In genomic region chr4:127832585-127832984, GRCh38 we compare ENCODE assay signal across 1 cellular context.
TF ChIP-seq lines count a peak whose summit lies in the region.

No MANE protein-coding gene starts in this region.

TF ChIP-seq in GM12878, 131 proteins besides CTCF, POLR2A, EP300 and RAD21 (continued from another document):
- TF ChIP-seq IRF3 (IDR thresholded peaks at IDR 0.05) (no peak), CUX1 (IDR thresholded peaks at IDR 0.05; ENCODE audit: insufficient replicate concordance, low read depth, low read length) (peak; percentile 33), IKZF2 (IDR thresholded peaks at IDR 0.05) (peak in 1 of 2 experiments; percentile 44; a peak in 2 of 4 replicates), RUNX3 (IDR thresholded peaks at IDR 0.05; ENCODE audit: low read length) (peak; percentile 15; the same call in 1 of the 2 replicates), NFXL1 (IDR thresholded peaks at IDR 0.05; ENCODE audit: borderline replicate concordance) (no peak), NKRF (conservative IDR thresholded peaks at IDR 0.05) (no peak), MYC (IDR thresholded peaks at IDR 0.05; ENCODE audit: insufficient read depth, insufficient read length, insufficient replicate concordance, low read length, severe bottlenecking) (no peak), ZZZ3 (IDR thresholded peaks at IDR 0.05; ENCODE audit: control insufficient read depth, insufficient read length, low read depth) (no peak), ZNF622 (IDR thresholded peaks at IDR 0.05) (no peak), BCLAF1 (IDR thresholded peaks at IDR 0.05) (no peak), DPF2 (IDR thresholded peaks at IDR 0.05) (peak; percentile 37; the same call in 1 of the 2 replicates), POU2F2 (IDR thresholded peaks at IDR 0.05; ENCODE audit: borderline replicate concordance, low read depth, low read length) (no peak), NR2C1 (IDR thresholded peaks at IDR 0.05) (no peak), SMAD1 (IDR thresholded peaks at IDR 0.05; ENCODE audit: low read depth, partially characterized antibody) (no peak), ETV6 (conservative IDR thresholded peaks at IDR 0.05 in 1 of 2, IDR thresholded peaks at IDR 0.05 in 1 of 2; ENCODE audit: borderline replicate concordance in 1 of 2, low read depth in 1 of 2) (no peak), SUZ12 (IDR thresholded peaks at IDR 0.05; ENCODE audit: unreplicated experiment) (no peak), HCFC1 (IDR thresholded peaks at IDR 0.05; ENCODE audit: low read length) (no peak), SMC3 (IDR thresholded peaks at IDR 0.05; ENCODE audit: borderline replicate concordance, low read length) (no peak), SPI1 (IDR thresholded peaks at IDR 0.05; ENCODE audit: borderline replicate concordance, insufficient read depth, low read depth, low read length) (peak; percentile 92), NBN (IDR thresholded peaks at IDR 0.05) (peak; percentile 42; the same call in 1 of the 2 replicates), MEF2B (IDR thresholded peaks at IDR 0.05; ENCODE audit: partially characterized antibody, poor library complexity, severe bottlenecking) (peak; percentile 31)
